Comparison of ENCODE assay signal across 9 cellular contexts in the genomic region with DNA sequence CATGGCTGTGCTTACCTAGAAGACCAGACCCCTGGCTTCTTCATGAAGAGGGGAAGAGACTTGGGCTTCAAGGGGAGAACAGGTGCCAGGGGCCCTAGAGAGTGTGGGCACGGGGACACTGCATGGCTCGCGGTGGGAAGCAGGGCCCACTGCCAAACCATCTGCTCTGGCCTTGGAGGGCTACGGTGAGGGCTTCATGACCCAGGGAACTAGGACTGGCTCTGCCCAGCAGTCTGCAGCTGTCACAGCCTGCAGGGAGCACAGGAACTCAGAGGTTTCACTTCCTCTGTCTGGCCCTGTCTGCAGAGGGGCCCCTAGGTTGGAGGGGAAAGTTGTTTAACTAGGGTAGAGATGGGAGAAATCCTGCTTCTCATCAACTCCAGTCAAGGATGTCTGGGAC. TPM values are rescaled to one million over a fixed set of nuclear protein-coding genes. Genes with fewer than 3 reads are reported as not detected.
A peak's percentile ranks its signal among the peaks of the same experiment; 100 is the strongest.
DNase-seq lines count a peak whose midpoint lies in the region; ATAC-seq and TF ChIP-seq lines count a peak whose summit lies in the region.
"Had no signal": no experiment of that assay in that cellular context is flagged by ENCODE, and none has a peak within 500 bp of the region (broad histone marks: within the 10 kb centered on the region; RNA-seq: fewer than 3 reads in every experiment).

No MANE protein-coding gene starts in this region.

- intact Hi-C loops in mucosa of descending colon (cut with DNase I, micrococcal nuclease) = no loop called here

- H3K27ac Mint-ChIP-seq in activated T-cell treated with anti-CD3 and anti-CD28 coated beads, Interleukin-2, amount 50 U/mL, for 72 hours = peak overlapping the region; percentile 42
- H3K27ac Mint-ChIP-seq in stimulated activated naive CD8-positive, alpha-beta T cell treated with anti-CD3 and anti-CD28 coated beads, Interleukin-15, amount 100 ng/mL, for 72 hours = peak overlapping the region in 1 of 2 donors; percentile 31

- H3K27me3 Mint-ChIP-seq in activated T-cell treated with anti-CD3 and anti-CD28 coated beads, Interleukin-2, amount 50 U/mL, for 72 hours (ENCODE audit: low read depth) = no peaks in the 10 kb centered on the region
- H3K27me3 Mint-ChIP-seq in stimulated activated naive CD8-positive, alpha-beta T cell treated with anti-CD3 and anti-CD28 coated beads, Interleukin-15, amount 100 ng/mL, for 72 hours = no peaks in the 10 kb centered on the region

- no peak overlapping the region for H3K4me3 ChIP-seq in mucosa of descending colon
- H3K4me3 ChIP-seq in foreskin fibroblast (ENCODE audit: low read depth in 1 of 2, low read length in 2 of 2) = no peak overlapping the region

- H3K36me3 ChIP-seq in mucosa of descending colon (ENCODE audit: low read depth) = no peaks in the 10 kb centered on the region

- no peak for TF ChIP-seq CTCF in RWPE1 (conservative IDR thresholded peaks at IDR 0.05; ENCODE audit: low read depth)
- TF ChIP-seq CTCF in mucosa of descending colon (IDR thresholded peaks at IDR 0.05) = no peak
- no peak for TF ChIP-seq CTCF in foreskin fibroblast (IDR thresholded peaks at IDR 0.05; ENCODE audit: low read depth, low read length)

- ATAC-seq in activated T-cell treated with anti-CD3 and anti-CD28 coated beads, Interleukin-2, amount 50 U/mL, for 72 hours (replicated peaks in 1 of 2) = no peak
- ATAC-seq in HG02678 (IDR thresholded peaks at IDR 0.05; ENCODE audit: unreplicated experiment) (peak; percentile 65), mucosa of descending colon (no peak)
- ATAC-seq in stimulated activated naive CD8-positive, alpha-beta T cell treated with anti-CD3 and anti-CD28 coated beads, Interleukin-15, amount 100 ng/mL, for 72 hours = no peak

- no peak for DNase-seq in activated T-cell treated with anti-CD3 and anti-CD28 coated beads, Interleukin-2, amount 50 U/mL, for 72 hours
- DNase-seq in activated T-cell treated with anti-CD3 and anti-CD28 coated beads for 4 hours = no peak
- no peak for DNase-seq in RWPE1 (ENCODE audit: low spot score)
- no peak for DNase-seq in stimulated activated naive CD8-positive, alpha-beta T cell treated with anti-CD3 and anti-CD28 coated beads, Interleukin-15, amount 100 ng/mL, for 72 hours
- no peak for DNase-seq in NCI-H774 (lab: John Stamatoyannopoulos, UW)
- no peak for DNase-seq in mucosa of descending colon
- DNase-seq in foreskin fibroblast = no peak
- DNase-seq: NCI-H1436 treated with DMSO at 0.1 percent for 48 hours had no signal

- no peaks in the 10 kb centered on the region for H3K9me3 Mint-ChIP-seq in activated T-cell treated with anti-CD3 and anti-CD28 coated beads, Interleukin-2, amount 50 U/mL, for 72 hours
- no peaks in the 10 kb centered on the region for H3K9me3 Mint-ChIP-seq in stimulated activated naive CD8-positive, alpha-beta T cell treated with anti-CD3 and anti-CD28 coated beads, Interleukin-15, amount 100 ng/mL, for 72 hours

- H3K27ac ChIP-seq in RWPE1 = peak overlapping the region; percentile 100

- POLR2A ChIA-PET in RWPE1 (lab: Yijun Ruan, JAX; ENCODE audit: low non-redundant PET) = no interaction called here

- H3K36me3 Mint-ChIP-seq in activated T-cell treated with anti-CD3 and anti-CD28 coated beads, Interleukin-2, amount 50 U/mL, for 72 hours (ENCODE audit: insufficient read depth in 2 of 2) = peaks cover 0 to 16% of the 10 kb centered on the region in 2 donors

- H3K4me3 Mint-ChIP-seq in activated T-cell treated with anti-CD3 and anti-CD28 coated beads, Interleukin-2, amount 50 U/mL, for 72 hours = no peak overlapping the region
- peak overlapping the region; percentile 46 to 59 for H3K4me3 Mint-ChIP-seq in stimulated activated naive CD8-positive, alpha-beta T cell treated with anti-CD3 and anti-CD28 coated beads, Interleukin-15, amount 100 ng/mL, for 72 hours

- peaks cover 48% of the 10 kb centered on the region for H3K4me1 Mint-ChIP-seq in activated T-cell treated with anti-CD3 and anti-CD28 coated beads, Interleukin-2, amount 50 U/mL, for 72 hours (ENCODE audit: low read depth)
- peaks cover 67% of the 10 kb centered on the region for H3K4me1 Mint-ChIP-seq in stimulated activated naive CD8-positive, alpha-beta T cell treated with anti-CD3 and anti-CD28 coated beads, Interleukin-15, amount 100 ng/mL, for 72 hours

- H3K9me3 ChIP-seq in mucosa of descending colon = no peaks in the 10 kb centered on the region

- CTCF ChIA-PET in RWPE1 (lab: Yijun Ruan, JAX) = no interaction called here

- peaks cover 6% of the 10 kb centered on the region for H3K4me1 ChIP-seq in mucosa of descending colon (ENCODE audit: low read depth)

RNA-seq across cellular contexts. Expression of gene ERCC1, which starts 4.3 kb away (rescaled TPM):
- total RNA-seq in activated T-cell treated with anti-CD3 and anti-CD28 coated beads, Interleukin-2, amount 50 U/mL, for 72 hours = 10 to 100 TPM; 71.0 to 73.9 TPM
- total RNA-seq in mucosa of descending colon = 10 to 100 TPM; 37.7 to 51.2 (median 46.6) TPM

RNA-seq across cellular contexts. Expression of gene POLR1G, which starts 13.0 kb away (rescaled TPM):
- total RNA-seq in activated T-cell treated with anti-CD3 and anti-CD28 coated beads, Interleukin-2, amount 50 U/mL, for 72 hours = 1 to 10 TPM; 3.4 to 4.9 TPM
- total RNA-seq in mucosa of descending colon = 1 to 10 TPM; 3.2 to 4.1 (median 3.2) TPM

RNA-seq across cellular contexts. Expression of gene PPP1R13L, which starts 14.5 kb away (rescaled TPM):
- 10 to 100 TPM; 22.7 to 32.0 TPM for total RNA-seq in activated T-cell treated with anti-CD3 and anti-CD28 coated beads, Interleukin-2, amount 50 U/mL, for 72 hours
- 10 to 100 TPM; 21.1 to 36.7 (median 30.8) TPM for total RNA-seq in mucosa of descending colon

RNA-seq across cellular contexts. Expression of gene FOSB, which starts 48.4 kb away (rescaled TPM):
- 10 to 100 TPM; 20.3 to 24.6 TPM for total RNA-seq in activated T-cell treated with anti-CD3 and anti-CD28 coated beads, Interleukin-2, amount 50 U/mL, for 72 hours
- 10 to 100 TPM in 1 of 3 donors, 1 to 10 TPM in 1, under 1 TPM in 1; 0.58 to 10.3 (median 1.6) TPM for total RNA-seq in mucosa of descending colon

RNA-seq across cellular contexts. Expression of gene ERCC2, which starts 49.0 kb away (rescaled TPM):
- 10 to 100 TPM; 20.4 to 23.2 TPM for total RNA-seq in activated T-cell treated with anti-CD3 and anti-CD28 coated beads, Interleukin-2, amount 50 U/mL, for 72 hours
- 10 to 100 TPM; 11.2 to 22.9 (median 14.7) TPM for total RNA-seq in mucosa of descending colon

Comparison
In these comparisons a context has a peak if more than half of its experiments do, and no peak if none do; other contexts are left out.
1. H3K4me3 Mint-ChIP-seq: peak in stimulated activated naive CD8-positive, alpha-beta T cell treated with anti-CD3 and anti-CD28 coated beads, Interleukin-15, amount 100 ng/mL, for 72 hours (2 of 2); none in activated T-cell treated with anti-CD3 and anti-CD28 coated beads, Interleukin-2, amount 50 U/mL, for 72 hours (0 of 2).